ENCODE assay signal across 10 cellular contexts in genomic region chr2:172434821-172435607, GRCh38. TPM values are rescaled to one million over a fixed set of nuclear protein-coding genes. Genes with fewer than 3 reads are reported as not detected.
DNase-seq lines count a peak whose midpoint lies in the region; ATAC-seq and TF ChIP-seq lines count a peak whose summit lies in the region.
"Had no signal": no experiment of that assay in that cellular context is flagged by ENCODE, and none has a peak within 500 bp of the region (broad histone marks: within the 10 kb centered on the region; RNA-seq: fewer than 3 reads in every experiment).

No MANE protein-coding gene starts in this region.

- 26 to 51% (median 34%) methylated on average over 5 of the region's 5 CpGs for WGBS in stomach, 5 donors

- intact Hi-C loops in colonic mucosa (cut with DNase I) (no loop called here), stomach (cut with DNase I; ENCODE audit: low total_unique reads) (no loop called here), vagina (cut with DNase I) (no loop called here)

- TF ChIP-seq EP300 in stomach (IDR thresholded peaks at IDR 0.05), result no peak

- peak overlapping the region in 1 of 2 donors; percentile 52 for H3K9ac ChIP-seq in colonic mucosa (ENCODE audit: low read depth in 2 of 2, low read length in 2 of 2)

- CTCF ChIA-PET in activated naive CD4-positive, alpha-beta T cell treated with anti-CD3 and anti-CD28 coated beads, Interleukin-2, amount 10 ng/mL, durations not matched to agents 7 days and 5 days (lab: Charles Lee), result interaction anchor here (1.0 to 1.7 kb wide), 2 partner anchors 27 kb away, joined by 4 to 10 read pairs; no protein-coding TSS in a partner anchor

- TF ChIP-seq POLR2A in stomach (IDR thresholded peaks at IDR 0.05) (no peak), vagina (IDR thresholded peaks at IDR 0.05) (no peak)

- H3K4me3 ChIP-seq in colonic mucosa (no peak overlapping the region), stomach (no peak overlapping the region), vagina (no peak overlapping the region)

- no peak for TF ChIP-seq CTCF in colonic mucosa (IDR thresholded peaks at IDR 0.05)
- TF ChIP-seq CTCF in stomach (IDR thresholded peaks at IDR 0.05), result no peak
- TF ChIP-seq CTCF in vagina (IDR thresholded peaks at IDR 0.05), result no peak

- no peaks in the 10 kb centered on the region for H3K36me3 ChIP-seq in colonic mucosa
- H3K36me3 ChIP-seq in stomach, result no peaks in the 10 kb centered on the region
- H3K36me3 ChIP-seq in vagina, result no peaks in the 10 kb centered on the region

- no peak for ATAC-seq in GM19395 (IDR thresholded peaks at IDR 0.05; ENCODE audit: unreplicated experiment)
- ATAC-seq in HG02840 (IDR thresholded peaks at IDR 0.05; ENCODE audit: low FRiP score, unreplicated experiment), result no peak
- ATAC-seq: Panc1 had no signal

- H3K9me3 Mint-ChIP-seq in activated naive CD4-positive, alpha-beta T cell treated with anti-CD3 and anti-CD28 coated beads, Interleukin-2, amount 10 ng/mL, durations not matched to agents 7 days and 5 days, result no peaks in the 10 kb centered on the region

- no peaks in the 10 kb centered on the region for H3K9me3 ChIP-seq in colonic mucosa
- no peaks in the 10 kb centered on the region for H3K9me3 ChIP-seq in stomach
- H3K9me3 ChIP-seq in vagina, result no peaks in the 10 kb centered on the region

- peak overlapping the region; percentile 3 for H3K4me3 Mint-ChIP-seq in activated naive CD4-positive, alpha-beta T cell treated with anti-CD3 and anti-CD28 coated beads, Interleukin-2, amount 10 ng/mL, durations not matched to agents 7 days and 5 days

- no peaks in the 10 kb centered on the region for H3K4me1 Mint-ChIP-seq in activated naive CD4-positive, alpha-beta T cell treated with anti-CD3 and anti-CD28 coated beads, Interleukin-2, amount 10 ng/mL, durations not matched to agents 7 days and 5 days

- H3K27me3 ChIP-seq in colonic mucosa, result no peaks in the 10 kb centered on the region
- no peaks in the 10 kb centered on the region for H3K27me3 ChIP-seq in stomach
- H3K27me3 ChIP-seq in vagina, result no peaks in the 10 kb centered on the region

- peaks cover 47% of the 10 kb centered on the region for H3K36me3 Mint-ChIP-seq in activated naive CD4-positive, alpha-beta T cell treated with anti-CD3 and anti-CD28 coated beads, Interleukin-2, amount 10 ng/mL, durations not matched to agents 7 days and 5 days

- peak overlapping the region; percentile 70 for H3K27ac Mint-ChIP-seq in activated naive CD4-positive, alpha-beta T cell treated with anti-CD3 and anti-CD28 coated beads, Interleukin-2, amount 10 ng/mL, durations not matched to agents 7 days and 5 days

- H3K4me1 ChIP-seq in colonic mucosa (peaks cover 19% of the 10 kb centered on the region), stomach (peaks cover 68 to 97% (median 75%) of the 10 kb centered on the region in 4 donors), vagina (peaks cover 59% of the 10 kb centered on the region)

- DNase-seq in activated naive CD4-positive, alpha-beta T cell treated with anti-CD3 and anti-CD28 coated beads, Interleukin-2, amount 10 ng/mL, durations not matched to agents 7 days and 5 days, result peak; percentile 65
- DNase-seq in activated naive CD4-positive, alpha-beta T cell (lab: John Stamatoyannopoulos, UW), result no peak
- DNase-seq in NCI-H526 treated with DMSO at 0.1 percent for 48 hours (lab: John Stamatoyannopoulos, UW) (peak; percentile 69), colonic mucosa (no peak), stomach (no peak), vagina (ENCODE audit: extremely low spot score in 2 of 2) (no peak)
- DNase-seq: foreskin fibroblast had no signal

- H3K27ac ChIP-seq in colonic mucosa (peak overlapping the region; percentile 48), stomach (peak overlapping the region; percentile 50 to 96 (median 66)), vagina (no peak overlapping the region)

- peaks cover 3% of the 10 kb centered on the region for H3K27me3 Mint-ChIP-seq in activated naive CD4-positive, alpha-beta T cell treated with anti-CD3 and anti-CD28 coated beads, Interleukin-2, amount 10 ng/mL, durations not matched to agents 7 days and 5 days

RNA-seq across cellular contexts. Expression of gene ITGA6, which starts 7.6 kb away (rescaled TPM):
- total RNA-seq in colonic mucosa, result 100 to 1,000 TPM; 174 to 186 TPM
- 100 to 1,000 TPM in 3 of 5 donors, 10 to 100 TPM in 2; 20.4 to 391 (median 212) TPM for total RNA-seq in stomach
- 10 to 100 TPM; 10.7 to 19.5 (median 18.4) TPM for polyA plus RNA-seq in stomach
- total RNA-seq in vagina, result 82.3 TPM

Comparison
In these comparisons a context has a peak if more than half of its experiments do, and no peak if none do; other contexts are left out.
1. DNase-seq: peak in activated naive CD4-positive, alpha-beta T cell treated with anti-CD3 and anti-CD28 coated beads, Interleukin-2, amount 10 ng/mL, durations not matched to agents 7 days and 5 days (single experiment) and NCI-H526 treated with DMSO at 0.1 percent for 48 hours (single experiment); none in activated naive CD4-positive, alpha-beta T cell (0 of 4), colonic mucosa (single experiment), stomach (single experiment) and vagina (0 of 2).